1 cellular context compared by ENCODE assay signal in the genomic region with DNA sequence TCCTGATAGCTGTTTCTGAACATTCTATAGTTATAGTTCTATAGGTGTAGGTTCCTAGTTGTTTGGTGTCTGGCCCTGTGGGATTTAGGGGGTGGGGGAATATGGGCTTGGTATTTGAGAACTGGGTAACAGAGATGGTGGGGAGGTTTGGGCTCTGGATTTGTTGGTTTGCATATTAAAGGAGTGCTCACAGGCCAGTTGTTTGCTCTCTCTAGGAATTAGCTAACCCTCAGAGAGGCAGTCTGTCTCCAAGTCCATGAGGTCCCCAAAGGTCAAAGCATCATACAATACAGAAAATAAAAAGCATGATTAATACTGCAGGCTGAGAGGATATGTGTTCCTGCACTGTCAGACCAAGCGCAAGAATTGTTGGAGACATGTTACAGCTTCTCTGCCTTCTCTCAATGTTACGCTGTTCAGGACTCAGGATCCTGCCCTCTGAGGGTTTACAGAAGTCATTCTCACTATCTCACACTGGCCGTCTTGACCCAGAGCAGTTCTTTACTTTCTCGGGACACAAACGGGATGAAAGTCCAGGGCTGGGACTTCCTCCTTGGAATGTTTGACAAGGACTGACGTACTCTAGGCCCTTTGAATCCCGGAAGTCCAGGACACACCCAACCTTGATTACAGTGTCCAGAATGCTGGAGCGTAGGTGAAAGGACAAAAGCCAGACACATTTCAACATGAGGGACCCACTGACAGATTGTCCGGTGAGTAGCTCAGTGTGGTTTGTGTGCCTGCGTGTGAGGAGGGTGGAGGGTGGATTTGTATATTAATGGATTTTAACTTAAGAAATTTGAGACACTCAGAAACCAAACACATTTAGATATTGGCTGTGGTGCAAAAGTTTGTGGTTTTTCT.
TF ChIP-seq lines count a peak whose summit lies in the region.

Gene NOSTRIN, plus strand, starts transcription at position 677 of the 864 bp plus-strand sequence. Its CDS starts 10 bp downstream, at position 687.

TF ChIP-seq in HepG2, 621 proteins besides CTCF, POLR2A, EP300 and RAD21 (continued from another document):
- no peak for TF ChIP-seq PRDM4 (CRISPR knock-in tag; IDR thresholded peaks at IDR 0.05; ENCODE audit: borderline replicate concordance)
- TF ChIP-seq GATAD2A (CRISPR knock-in tag; IDR thresholded peaks at IDR 0.05), result 0 out of 2 replicates have a peak, but pooled peaks have one; percentile 11
- no peak for TF ChIP-seq SOX6 (IDR thresholded peaks at IDR 0.05)
- TF ChIP-seq SOX6 (CRISPR knock-in tag; IDR thresholded peaks at IDR 0.05), result 0 out of 2 replicates have a peak, but pooled peaks have one; percentile 22
- peak; percentile 76 for TF ChIP-seq BCL6 (CRISPR knock-in tag; IDR thresholded peaks at IDR 0.05)
